Comparison of ENCODE assay signal across 22 cellular contexts in the genomic region with DNA sequence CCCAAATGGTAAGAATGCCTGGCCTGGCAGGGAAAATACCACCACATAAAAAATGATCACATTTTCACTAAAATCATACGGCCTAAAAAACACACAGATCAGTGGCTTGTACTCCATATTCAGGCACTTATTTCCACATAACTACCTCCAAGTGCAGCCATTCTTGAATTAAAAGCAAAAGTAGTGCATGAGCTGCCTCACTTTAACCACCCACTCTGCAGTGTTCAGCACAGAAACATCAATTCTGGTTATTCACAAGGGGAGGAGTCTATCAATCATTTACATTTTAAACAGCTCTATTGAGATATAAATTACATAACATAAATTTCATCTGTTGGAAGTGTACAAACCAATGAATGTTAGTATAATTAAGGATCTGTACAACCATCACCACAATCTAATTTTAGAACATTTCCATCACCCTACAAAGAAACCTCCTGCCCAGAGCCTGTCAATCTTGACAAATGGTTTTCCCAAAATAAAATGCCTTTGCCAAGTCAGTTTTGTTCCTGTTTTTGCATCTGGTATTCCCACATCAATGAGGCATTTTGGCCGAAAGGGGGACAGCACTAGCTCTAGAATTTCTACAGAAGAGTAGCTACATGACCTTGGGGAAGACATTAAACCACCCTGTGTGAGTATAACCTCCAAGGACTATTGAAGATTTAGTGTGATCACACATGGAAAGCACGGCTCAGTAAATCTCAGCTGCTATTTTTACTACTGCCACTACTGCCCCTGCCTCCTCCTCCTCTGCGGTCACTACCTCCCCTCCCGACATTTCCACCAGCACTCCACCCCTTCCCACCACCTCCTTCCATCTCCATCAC.
DNase-seq lines count a peak whose midpoint lies in the region; ATAC-seq and TF ChIP-seq lines count a peak whose summit lies in the region.
"Had no signal": no experiment of that assay in that cellular context is flagged by ENCODE, and none has a peak within 500 bp of the region (broad histone marks: within the 10 kb centered on the region; RNA-seq: fewer than 3 reads in every experiment).

No MANE protein-coding gene starts in this region.

- H2BK20ac ChIP-seq in H9 (ENCODE audit: low read depth, low read length, poor library complexity, severe bottlenecking) = no peak overlapping the region

- 0 out of 7 replicates have a peak overlapping the region, but pooled peaks of 1 of the 3 experiments have one; percentile 28 for H3K27ac Mint-ChIP-seq in H9
- H3K27ac Mint-ChIP-seq: activated B cell treated with CpG ODN at 0.5 μM for 24 hours; activated T-cell treated with anti-CD3 and anti-CD28 coated beads, Interleukin-2, amount 50 U/mL, for 72 hours had no signal

- no peak overlapping the region for H4K91ac ChIP-seq in H9 (ENCODE audit: insufficient read length, low read depth, low read length)

- H3K4me2 ChIP-seq in H9 (ENCODE audit: insufficient read depth, insufficient read length, low read length) = no peak overlapping the region

- no peaks in the 10 kb centered on the region; a peak in 1 of 5 replicates for H3K9me3 Mint-ChIP-seq in H9
- H3K9me3 Mint-ChIP-seq: activated B cell treated with CpG ODN at 0.5 μM for 24 hours; activated naive CD4-positive, alpha-beta T cell treated with anti-CD3 and anti-CD28 coated beads, Interleukin-2, amount 50 U/mL, for 72 hours had no signal

- H3K23ac ChIP-seq in H9 (ENCODE audit: insufficient read length, low read depth, low read length) = no peak overlapping the region

- no peak overlapping the region for H2BK5ac ChIP-seq in H9 (ENCODE audit: insufficient read length, low read length)

- H3K4me1 ChIP-seq in ascending aorta (peaks cover 6 to 54% of the 10 kb centered on the region in 2 donors), heart right ventricle (peaks cover 10 to 100% (median 56%) of the 10 kb centered on the region in 9 donors), H9 (ENCODE audit: insufficient read depth, low read length) (no peaks in the 10 kb centered on the region)

- H3K4ac ChIP-seq in H9 (ENCODE audit: low read depth, low read length) = no peak overlapping the region

- H3K79me2 ChIP-seq in H9 (ENCODE audit: insufficient read depth, low read length) = peaks cover 33% of the 10 kb centered on the region; the same call in 1 of the 2 replicates

- no peak overlapping the region for H3K9ac ChIP-seq in H9 (ENCODE audit: extremely low read depth, insufficient read length, low read length)

- no peak overlapping the region for H3K4me3 Mint-ChIP-seq in H9
- H3K4me3 Mint-ChIP-seq: activated B cell treated with CpG ODN at 0.5 μM for 24 hours; activated CD8-positive, alpha-beta T cell treated with anti-CD3 and anti-CD28 coated beads, Interleukin-2, amount 10 ng/mL, durations not matched to agents 7 days and 5 days; activated T-cell treated with anti-CD3 and anti-CD28 coated beads, Interleukin-2, amount 50 U/mL, for 72 hours had no signal

- CTCF ChIA-PET in HEK293T (lab: Yijun Ruan, JAX) = no interaction called here

- TF ChIP-seq CTCF in ascending aorta (IDR thresholded peaks at IDR 0.05) (no peak), heart right ventricle (IDR thresholded peaks at IDR 0.05) (no peak), H9 (conservative IDR thresholded peaks at IDR 0.05) (no peak)

- intact Hi-C loops in ascending aorta (cut with DNase I) (loop anchor here (5.0 kb wide), 2 partner anchors 45 to 155 kb away; no protein-coding TSS in a partner anchor), heart right ventricle (cut with DNase I) (loop anchor here in 2 of 10 donors (5.0 kb wide), 2 partner anchors 75 to 80 kb away; no protein-coding TSS in a partner anchor)

- no peaks in the 10 kb centered on the region for H3K36me3 ChIP-seq in ascending aorta
- H3K36me3 ChIP-seq in heart right ventricle = peaks cover 0 to 5% (median 0%) of the 10 kb centered on the region in 9 donors

- H4K20me1 ChIP-seq in H9 (ENCODE audit: control insufficient read depth, insufficient read depth, insufficient read length) = no peaks in the 10 kb centered on the region

- H2BK12ac ChIP-seq in H9 (ENCODE audit: insufficient read length, low read depth, low read length) = no peak overlapping the region

- H3K4me1 Mint-ChIP-seq in H9 = peaks cover 31 to 36% of the 10 kb centered on the region in 2 experiments
- H3K4me1 Mint-ChIP-seq: activated B cell treated with CpG ODN at 0.5 μM for 24 hours had no signal

- no peak overlapping the region for H3K56ac ChIP-seq in H9 (ENCODE audit: insufficient read length, low read depth, low read length)

- H2BK120ac ChIP-seq in H9 (ENCODE audit: low read depth, low read length, poor library complexity, severe bottlenecking) = no peak overlapping the region

- H3K4me3 ChIP-seq in ascending aorta (no peak overlapping the region), heart right ventricle (no peak overlapping the region)
- H3K4me3 ChIP-seq: K562, mucosa of descending colon, skin epidermis had no signal

- H2AFZ ChIP-seq in H9 (ENCODE audit: low read length) = no peak overlapping the region

- POLR2A ChIA-PET in HEK293T (lab: Yijun Ruan, JAX) = no interaction called here

- 39 to 41% methylated on average over 5 of the region's 5 CpGs for WGBS in heart right ventricle, 2 donors
- WGBS in H9 (ENCODE audit: extremely low coverage, insufficient read length, low lambda C conversion rate) = no CpG with 5 or more reads among the region's 5 CpGs

- peak in 6 of 8 donors; percentile 19 to 60 (median 30) for ATAC-seq in heart right ventricle
- ATAC-seq: activated CD8-positive, alpha-beta T cell treated with anti-CD3 and anti-CD28 coated beads, Interleukin-2, amount 10 ng/mL, durations not matched to agents 7 days and 5 days; activated naive CD4-positive, alpha-beta T cell treated with anti-CD3 and anti-CD28 coated beads, Interleukin-2, amount 50 U/mL, for 72 hours; activated T-cell treated with anti-CD3 and anti-CD28 coated beads, Interleukin-2, amount 50 U/mL, for 72 hours; K562; mucosa of descending colon had no signal

- H2BK15ac ChIP-seq in H9 (ENCODE audit: low read depth, low read length) = no peak overlapping the region

- peaks cover 10% of the 10 kb centered on the region for H3K79me1 ChIP-seq in H9 (ENCODE audit: insufficient read depth, low read depth, low read length, poor library complexity, severe bottlenecking)

- DNase-seq in HEK293T (ENCODE audit: extremely low spot score) (no peak), ascending aorta (ENCODE audit: low spot score in 2 of 2) (no peak), heart right ventricle (no peak), renal cortical epithelial cell (ENCODE audit: low read depth) (peak; percentile 41), H9 (no peak), SW480 (ENCODE audit: low spot score) (no peak), SHP77 (lab: John Stamatoyannopoulos, UW) (no peak)
- DNase-seq: activated B cell treated with CpG ODN at 0.5 μM for 24 hours; activated CD8-positive, alpha-beta T cell treated with anti-CD3 and anti-CD28 coated beads, Interleukin-2, amount 10 ng/mL, durations not matched to agents 7 days and 5 days; activated T-cell treated with anti-CD3 and anti-CD28 coated beads, Interleukin-2, amount 50 U/mL, for 72 hours; effector CD4-positive, alpha-beta T cell; GDM1; hypothalamus; mucosa of descending colon; NCI-H1092 treated with DMSO at 0.1 percent for 48 hours; NCI-H2171; occipital lobe; stimulated activated CD4-positive, alpha-beta T cell treated with anti-CD3 and anti-CD28 coated beads, Interleukin-4, amount 100 ng/mL, for 1 hour; T-helper 1 cell had no signal

- no peak overlapping the region for H4K8ac ChIP-seq in H9 (replicated peaks; ENCODE audit: insufficient read length, low read depth, low read length)

- H3K27me3 ChIP-seq in ascending aorta (no peaks in the 10 kb centered on the region), heart right ventricle (no peaks in the 10 kb centered on the region), H9 (ENCODE audit: insufficient read depth, low read length) (no peaks in the 10 kb centered on the region)

- peak overlapping the region; percentile 60 to 72 for H3K27ac ChIP-seq in ascending aorta
- H3K27ac ChIP-seq in heart right ventricle = peak overlapping the region in 7 of 10 donors; percentile 24 to 66 (median 42)
- H3K27ac ChIP-seq in H9 (ENCODE audit: insufficient read length, low read depth, low read length) = no peak overlapping the region
- H3K27ac ChIP-seq: skin epidermis had no signal

- no peak overlapping the region for H3K18ac ChIP-seq in H9 (ENCODE audit: insufficient read length, low read depth, low read length)

- no peak overlapping the region for H3K14ac ChIP-seq in H9 (ENCODE audit: insufficient read depth, low read length)

- no peaks in the 10 kb centered on the region for H3K23me2 ChIP-seq in H9 (ENCODE audit: insufficient read length, low read depth, low read length, poor library complexity, severe bottlenecking)

- H2AK5ac ChIP-seq in H9 (ENCODE audit: insufficient read length, low read length) = no peak overlapping the region

- no peak overlapping the region for H4K5ac ChIP-seq in H9 (ENCODE audit: insufficient read length, low read depth, low read length)

- H3T11ph ChIP-seq in H9 (ENCODE audit: low read length) = no peak overlapping the region

- H3K27me3 Mint-ChIP-seq in H9 (ENCODE audit: low read depth) = no peaks in the 10 kb centered on the region

- peaks cover 8 to 10% (median 8%) of the 10 kb centered on the region in 3 experiments; a peak in 6 of 7 replicates for H3K36me3 Mint-ChIP-seq in H9 (ENCODE audit: insufficient read depth in 1 of 3, low read depth in 3 of 3)
- H3K36me3 Mint-ChIP-seq: activated naive CD4-positive, alpha-beta T cell treated with anti-CD3 and anti-CD28 coated beads, Interleukin-2, amount 50 U/mL, for 72 hours had no signal

- H3K9me3 ChIP-seq in ascending aorta = no peaks in the 10 kb centered on the region
- H3K9me3 ChIP-seq in heart right ventricle = no peaks in the 10 kb centered on the region
- H3K9me3 ChIP-seq in H9 (ENCODE audit: control insufficient read depth, low read depth, low read length) = no peaks in the 10 kb centered on the region
- H3K9me3 ChIP-seq: mucosa of descending colon had no signal

TF ChIP-seq in HEK293T, 16 proteins besides CTCF, POLR2A, EP300 and RAD21:
- TF ChIP-seq, protein P1, sequence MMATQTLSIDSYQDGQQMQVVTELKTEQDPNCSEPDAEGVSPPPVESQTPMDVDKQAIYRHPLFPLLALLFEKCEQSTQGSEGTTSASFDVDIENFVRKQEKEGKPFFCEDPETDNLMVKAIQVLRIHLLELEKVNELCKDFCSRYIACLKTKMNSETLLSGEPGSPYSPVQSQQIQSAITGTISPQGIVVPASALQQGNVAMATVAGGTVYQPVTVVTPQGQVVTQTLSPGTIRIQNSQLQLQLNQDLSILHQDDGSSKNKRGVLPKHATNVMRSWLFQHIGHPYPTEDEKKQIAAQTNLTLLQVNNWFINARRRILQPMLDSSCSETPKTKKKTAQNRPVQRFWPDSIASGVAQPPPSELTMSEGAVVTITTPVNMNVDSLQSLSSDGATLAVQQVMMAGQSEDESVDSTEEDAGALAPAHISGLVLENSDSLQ (IDR thresholded peaks at IDR 0.05) = peak; percentile 48
- no peak for TF ChIP-seq ZNF384 (IDR thresholded peaks at IDR 0.05)
